ENCODE assay signal across 8 cellular contexts in the genomic region with DNA sequence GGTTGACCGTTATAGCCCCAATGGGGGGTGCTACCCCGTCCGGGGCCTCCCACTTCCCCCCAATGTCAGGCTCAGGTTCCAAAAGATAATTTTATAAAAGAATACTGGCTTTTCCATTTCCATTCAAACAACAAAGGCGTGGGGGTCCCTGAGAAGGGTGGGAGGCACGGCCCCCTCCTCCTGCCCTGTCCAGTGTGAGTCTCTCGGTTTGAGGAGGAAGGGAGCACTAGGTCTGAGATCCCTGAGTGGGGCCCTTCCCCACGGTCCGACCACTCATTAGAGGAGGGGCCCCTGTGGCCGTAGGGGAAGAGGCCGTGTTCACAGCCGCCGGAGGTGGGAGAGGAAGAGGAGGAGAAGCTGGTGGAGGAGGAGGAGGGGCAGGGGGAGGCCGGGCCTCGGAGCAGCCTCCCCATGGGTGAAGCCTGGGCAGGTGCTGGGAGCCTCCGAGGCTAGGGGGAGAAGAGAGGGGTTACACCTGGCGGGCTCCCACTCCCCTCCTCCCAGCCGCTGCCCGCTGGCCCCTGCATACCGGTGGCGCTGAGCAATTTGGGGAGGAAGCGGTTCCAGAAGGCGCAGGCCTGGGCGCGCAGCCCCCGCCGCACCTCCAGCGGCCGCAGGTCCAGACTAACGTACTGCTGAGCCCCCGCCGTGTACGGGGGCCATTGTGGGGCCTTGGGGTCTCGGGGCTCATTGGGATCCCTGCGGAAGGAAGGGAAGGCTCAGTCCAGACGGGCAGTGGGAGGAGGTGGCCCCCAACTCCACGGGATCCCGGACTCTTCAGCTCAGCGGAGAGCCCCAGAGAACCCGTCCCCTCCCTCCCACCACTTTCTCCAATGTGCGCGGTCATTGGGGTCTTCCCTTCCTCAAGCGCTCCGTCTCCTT. TPM values are rescaled to one million over a fixed set of nuclear protein-coding genes. Genes with fewer than 3 reads are reported as not detected.
DNase-seq lines count a peak whose midpoint lies in the region; ATAC-seq and TF ChIP-seq lines count a peak whose summit lies in the region.

No MANE protein-coding gene starts in this region.

- H3K27me3 ChIP-seq in ascending aorta (peaks cover 6% of the 10 kb centered on the region), left lung (peaks cover 10 to 59% of the 10 kb centered on the region in 2 donors), tibial artery (peaks cover 0 to 29% of the 10 kb centered on the region in 2 donors)

- H3K4me3 ChIP-seq in ascending aorta (peak overlapping the region; percentile 70 to 74), left lung (peak overlapping the region; percentile 67 to 90), tibial artery (peak overlapping the region; percentile 59 to 67)

- H3K4me1 ChIP-seq in ascending aorta (peaks cover 12 to 23% of the 10 kb centered on the region in 2 donors), left lung (peaks cover 34 to 61% of the 10 kb centered on the region in 2 donors), tibial artery (peaks cover 5 to 48% (median 39%) of the 10 kb centered on the region in 4 donors)

- peaks cover 27% of the 10 kb centered on the region for H3K36me3 Mint-ChIP-seq in activated T-cell treated with anti-CD3 and anti-CD28 coated beads, Interleukin-2, amount 50 U/mL, for 4 hours (ENCODE audit: insufficient read depth)

- H3K9me3 ChIP-seq in ascending aorta (no peaks in the 10 kb centered on the region), left lung (no peaks in the 10 kb centered on the region), tibial artery (no peaks in the 10 kb centered on the region)

- H3K27ac ChIP-seq in ascending aorta (peak overlapping the region; percentile 76 to 79), left lung (peak overlapping the region; percentile 88 to 92), tibial artery (peak overlapping the region; percentile 85 to 94)

- H3K36me3 ChIP-seq in ascending aorta (peaks cover 24 to 25% of the 10 kb centered on the region in 2 donors), left lung (peaks cover 4 to 29% of the 10 kb centered on the region in 2 donors), tibial artery (peaks cover 24 to 31% (median 29%) of the 10 kb centered on the region in 3 donors)

- no peak for ATAC-seq in activated T-cell treated with anti-CD3 and anti-CD28 coated beads, Interleukin-2, amount 50 U/mL, for 4 hours
- ATAC-seq in left lung: no peak

- no peaks in the 10 kb centered on the region for H3K9me3 Mint-ChIP-seq in activated T-cell treated with anti-CD3 and anti-CD28 coated beads, Interleukin-2, amount 50 U/mL, for 4 hours

- H3K4me3 Mint-ChIP-seq in activated T-cell treated with anti-CD3 and anti-CD28 coated beads, Interleukin-2, amount 50 U/mL, for 4 hours: peak overlapping the region; percentile 80

- intact Hi-C loops in ascending aorta (cut with DNase I) (loop anchor here (5.0 kb wide), 1 partner anchor 246 kb away; no protein-coding TSS in a partner anchor), left lung (cut with DNase I) (loop anchor here in 1 of 2 donors (10.0 kb wide), 1 partner anchor 174 kb away; no protein-coding TSS in a partner anchor), tibial artery (cut with DNase I; ENCODE audit: low total_unique reads) (loop anchor here (10.0 kb wide), 1 partner anchor 274 kb away; the partner anchor contains the start of gene VGF)

- no peak for DNase-seq in activated T-cell treated with anti-CD3 and anti-CD28 coated beads, Interleukin-2, amount 50 U/mL, for 4 hours
- DNase-seq in activated T-cell treated with anti-CD3 and anti-CD28 coated beads for 4 hours: no peak
- DNase-seq in ascending aorta (ENCODE audit: low spot score in 2 of 2): no peak
- DNase-seq in left lung: peak in 1 of 2 donors; percentile 79
- no peak for DNase-seq in tibial artery
- no peak for DNase-seq in SW 1271 (lab: John Stamatoyannopoulos, UW)
- DNase-seq in SIG-M5 (lab: John Stamatoyannopoulos, UW): no peak
- no peak for DNase-seq in NCI-H345 (lab: John Stamatoyannopoulos, UW)

- peaks cover 27% of the 10 kb centered on the region for H3K27me3 Mint-ChIP-seq in activated T-cell treated with anti-CD3 and anti-CD28 coated beads, Interleukin-2, amount 50 U/mL, for 4 hours (ENCODE audit: low read depth)

- peaks cover 35% of the 10 kb centered on the region for H3K4me1 Mint-ChIP-seq in activated T-cell treated with anti-CD3 and anti-CD28 coated beads, Interleukin-2, amount 50 U/mL, for 4 hours (ENCODE audit: low read depth)

- no peak for TF ChIP-seq CTCF in ascending aorta (IDR thresholded peaks at IDR 0.05)
- TF ChIP-seq CTCF in left lung (IDR thresholded peaks at IDR 0.05): no peak
- no peak for TF ChIP-seq CTCF in tibial artery (IDR thresholded peaks at IDR 0.05)

RNA-seq across cellular contexts. Expression of gene UFSP1, which starts 1.4 kb away (rescaled TPM):
- 1 to 10 TPM; 3.7 to 5.1 (median 4.6) TPM for total RNA-seq in activated T-cell treated with anti-CD3 and anti-CD28 coated beads, Interleukin-2, amount 50 U/mL, for 4 hours
- total RNA-seq in ascending aorta (0.53 TPM), left lung (1 to 10 TPM; 1.8 to 4.4 TPM)

RNA-seq across cellular contexts. Expression of gene ACHE, which starts 4.8 kb away (rescaled TPM):
- under 1 TPM; 0.32 to 0.54 (median 0.35) TPM for total RNA-seq in activated T-cell treated with anti-CD3 and anti-CD28 coated beads, Interleukin-2, amount 50 U/mL, for 4 hours
- total RNA-seq in ascending aorta: 7.8 TPM
- 1 to 10 TPM; 2.4 to 3.3 TPM for total RNA-seq in left lung

RNA-seq across cellular contexts. Expression of gene SRRT, which starts 16.0 kb away (rescaled TPM):
- 100 to 1,000 TPM; 406 to 450 (median 436) TPM for total RNA-seq in activated T-cell treated with anti-CD3 and anti-CD28 coated beads, Interleukin-2, amount 50 U/mL, for 4 hours
- total RNA-seq in ascending aorta (89.2 TPM), left lung (100 to 1,000 TPM in 1 of 2 donors, 10 to 100 TPM in 1; 91.4 to 119 TPM)

RNA-seq across cellular contexts. Expression of gene TRIP6, which starts 23.7 kb away (rescaled TPM):
- total RNA-seq in activated T-cell treated with anti-CD3 and anti-CD28 coated beads, Interleukin-2, amount 50 U/mL, for 4 hours: 10 to 100 TPM; 44.9 to 47.7 (median 45.4) TPM
- total RNA-seq in ascending aorta (221 TPM), left lung (10 to 100 TPM; 72.9 to 84.9 TPM)

RNA-seq across cellular contexts. Expression of gene SLC12A9, which starts 38.4 kb away (rescaled TPM):
- 10 to 100 TPM; 22.9 to 31.7 (median 29.6) TPM for total RNA-seq in activated T-cell treated with anti-CD3 and anti-CD28 coated beads, Interleukin-2, amount 50 U/mL, for 4 hours
- 19.4 TPM for total RNA-seq in ascending aorta
- total RNA-seq in left lung: 10 to 100 TPM; 35.7 to 49.9 TPM
